Comparison of ENCODE assay signal across 2 cellular contexts in genomic region chr20:53867741-53868351, GRCh38.
TF ChIP-seq lines count a peak whose summit lies in the region.

No MANE protein-coding gene starts in this region.

TF ChIP-seq in IMR-90, 13 proteins besides CTCF, POLR2A, EP300 and RAD21:
- TF ChIP-seq MAZ (IDR thresholded peaks at IDR 0.05; ENCODE audit: borderline replicate concordance, low read depth, low read length) (no peak), CEBPB (IDR thresholded peaks at IDR 0.05; ENCODE audit: low read depth, low read length) (no peak), NFE2L2 (IDR thresholded peaks at IDR 0.05; ENCODE audit: low read depth, low read length) (no peak), FOS (IDR thresholded peaks at IDR 0.05; ENCODE audit: low read depth, low read length) (no peak), SMC3 (IDR thresholded peaks at IDR 0.05; ENCODE audit: low read depth, low read length) (no peak), CHD1 (IDR thresholded peaks at IDR 0.05; ENCODE audit: low read depth, low read length) (no peak)

TF ChIP-seq in GM12891, 5 proteins besides CTCF, POLR2A, EP300 and RAD21:
- no peak for TF ChIP-seq POLR2AphosphoS5 (IDR thresholded peaks at IDR 0.05; ENCODE audit: low read depth, low read length)
- TF ChIP-seq PAX5 (IDR thresholded peaks at IDR 0.05; ENCODE audit: insufficient read depth, low read length, severe bottlenecking): no peak
- TF ChIP-seq TAF1 (IDR thresholded peaks at IDR 0.05; ENCODE audit: low read depth, low read length): no peak
- no peak for TF ChIP-seq POU2F2 (IDR thresholded peaks at IDR 0.05; ENCODE audit: low read depth, low read length)
- no peak for TF ChIP-seq SPI1 (IDR thresholded peaks at IDR 0.05; ENCODE audit: low read depth, low read length)
